12 cellular contexts compared by ENCODE assay signal in genomic region chr11:60195923-60196368, GRCh38. TPM values are rescaled to one million over a fixed set of nuclear protein-coding genes. Genes with fewer than 3 reads are reported as not detected.
DNase-seq lines count a peak whose midpoint lies in the region; ATAC-seq and TF ChIP-seq lines count a peak whose summit lies in the region.
"Had no signal": no experiment of that assay in that cellular context is flagged by ENCODE, and none has a peak within 500 bp of the region (broad histone marks: within the 10 kb centered on the region; RNA-seq: fewer than 3 reads in every experiment).

No MANE protein-coding gene starts in this region.

- no peaks in the 10 kb centered on the region for H3K9me3 ChIP-seq in gastroesophageal sphincter
- H3K9me3 ChIP-seq: BE2C, MG63 had no signal

- H3K27me3 ChIP-seq in gastroesophageal sphincter: no peaks in the 10 kb centered on the region
- H3K27me3 ChIP-seq: BE2C, MG63 had no signal

- H3K4me3 ChIP-seq in gastroesophageal sphincter: no peak overlapping the region
- H3K4me3 ChIP-seq: MG63 had no signal

- no peak for TF ChIP-seq EP300 in gastroesophageal sphincter (IDR thresholded peaks at IDR 0.05)

- H3K4me1 ChIP-seq in gastroesophageal sphincter: no peaks in the 10 kb centered on the region
- H3K4me1 ChIP-seq: BE2C had no signal

- no peak overlapping the region for H3K27ac Mint-ChIP-seq in activated CD8-positive, alpha-beta memory T cell treated with anti-CD3 and anti-CD28 coated beads, Interleukin-2, amount 10 ng/mL, durations not matched to agents 7 days and 5 days
- H3K27ac Mint-ChIP-seq: T-helper 1 cell treated with Interleukin-12 subunit alpha and Interleukin-12 subunit beta and Interleukin-4 antibody, amounts not matched to agents 30 μg/mL and 1 μg/mL, for 36 hours had no signal

- no peak overlapping the region for H3K4me3 Mint-ChIP-seq in activated CD8-positive, alpha-beta memory T cell treated with anti-CD3 and anti-CD28 coated beads, Interleukin-2, amount 10 ng/mL, durations not matched to agents 7 days and 5 days
- H3K4me3 Mint-ChIP-seq: T-helper 1 cell treated with Interleukin-12 subunit alpha and Interleukin-12 subunit beta and Interleukin-4 antibody, amounts not matched to agents 30 μg/mL and 1 μg/mL, for 36 hours had no signal

- H3K36me3 Mint-ChIP-seq in activated CD8-positive, alpha-beta memory T cell treated with anti-CD3 and anti-CD28 coated beads, Interleukin-2, amount 10 ng/mL, durations not matched to agents 7 days and 5 days: no peaks in the 10 kb centered on the region

- peaks cover 9% of the 10 kb centered on the region for H3K4me1 Mint-ChIP-seq in activated CD8-positive, alpha-beta memory T cell treated with anti-CD3 and anti-CD28 coated beads, Interleukin-2, amount 10 ng/mL, durations not matched to agents 7 days and 5 days

- no peak for TF ChIP-seq POLR2A in gastroesophageal sphincter (IDR thresholded peaks at IDR 0.05)

- ATAC-seq in GM19035 (IDR thresholded peaks at IDR 0.05; ENCODE audit: unreplicated experiment) (peak; percentile 52), HG03442 (IDR thresholded peaks at IDR 0.05; ENCODE audit: unreplicated experiment) (peak; percentile 58), gastroesophageal sphincter (no peak), HG02798 (IDR thresholded peaks at IDR 0.05; ENCODE audit: poor library complexity, unreplicated experiment) (no peak)
- ATAC-seq in activated CD8-positive, alpha-beta memory T cell treated with anti-CD3 and anti-CD28 coated beads, Interleukin-2, amount 10 ng/mL, durations not matched to agents 7 days and 5 days: no peak

- H3K36me3 ChIP-seq in gastroesophageal sphincter: no peaks in the 10 kb centered on the region
- H3K36me3 ChIP-seq: BE2C, MG63 had no signal

- DNase-seq in CD1c-positive myeloid dendritic cell (ENCODE audit: extremely low spot score) (peak; percentile 65), NCI-H2227 (lab: John Stamatoyannopoulos, UW; ENCODE audit: unreplicated experiment) (no peak), cardiac septum (ENCODE audit: low spot score) (no peak)
- no peak for DNase-seq in activated CD8-positive, alpha-beta memory T cell treated with anti-CD3 and anti-CD28 coated beads, Interleukin-2, amount 10 ng/mL, durations not matched to agents 7 days and 5 days
- DNase-seq: BE2C, MG63 had no signal

- CTCF ChIA-PET in activated CD8-positive, alpha-beta memory T cell treated with anti-CD3 and anti-CD28 coated beads, Interleukin-2, amount 10 ng/mL, durations not matched to agents 7 days and 5 days (lab: Charles Lee): no interaction called here

- TF ChIP-seq CTCF in gastroesophageal sphincter (IDR thresholded peaks at IDR 0.05): no peak

- H3K27ac ChIP-seq in gastroesophageal sphincter: peak overlapping the region in 3 of 4 donors; percentile 17 to 36 (median 35)
- H3K27ac ChIP-seq: epithelial cell of prostate had no signal

- no peaks in the 10 kb centered on the region for H3K9me3 Mint-ChIP-seq in activated CD8-positive, alpha-beta memory T cell treated with anti-CD3 and anti-CD28 coated beads, Interleukin-2, amount 10 ng/mL, durations not matched to agents 7 days and 5 days (ENCODE audit: low read depth)

- intact Hi-C loops in cardiac septum (cut with DNase I): no loop called here

- 42 to 60% methylated on average over 4 of the region's 4 CpGs for WGBS in gastroesophageal sphincter (ENCODE audit: low coverage in 1 of 2), 2 donors

- H3K27me3 Mint-ChIP-seq in activated CD8-positive, alpha-beta memory T cell treated with anti-CD3 and anti-CD28 coated beads, Interleukin-2, amount 10 ng/mL, durations not matched to agents 7 days and 5 days: peaks cover 19% of the 10 kb centered on the region

RNA-seq across cellular contexts. Expression of gene MS4A6A, which starts 13.1 kb away (rescaled TPM):
- total RNA-seq in gastroesophageal sphincter: 100 to 1,000 TPM in 2 of 4 donors, 10 to 100 TPM in 2; 27.5 to 137 (median 74.3) TPM
- 22.2 TPM for total RNA-seq in cardiac septum
- not detected for total RNA-seq in activated CD8-positive, alpha-beta memory T cell treated with anti-CD3 and anti-CD28 coated beads, Interleukin-2, amount 10 ng/mL, durations not matched to agents 7 days and 5 days

RNA-seq across cellular contexts. Expression of gene MS4A4E, which starts 47.0 kb away (rescaled TPM):
- total RNA-seq in gastroesophageal sphincter (1 to 10 TPM in 3 of 4 donors, not detected in 1; 3.0 to 8.2 (median 3.9) TPM), cardiac septum (0.62 TPM)
- not detected for total RNA-seq in activated CD8-positive, alpha-beta memory T cell treated with anti-CD3 and anti-CD28 coated beads, Interleukin-2, amount 10 ng/mL, durations not matched to agents 7 days and 5 days

Comparison
In these comparisons a context has a peak if more than half of its experiments do, and no peak if none do; other contexts are left out.
1. ATAC-seq: peak in GM19035 (single experiment) and HG03442 (single experiment); none in gastroesophageal sphincter (single experiment), HG02798 (single experiment) and activated CD8-positive, alpha-beta memory T cell treated with anti-CD3 and anti-CD28 coated beads, Interleukin-2, amount 10 ng/mL, durations not matched to agents 7 days and 5 days (single experiment).
2. RNA of gene MS4A6A, which starts 13.1 kb away (total RNA-seq): 27.5 to 137 TPM in gastroesophageal sphincter and 22.2 TPM in cardiac septum (single experiment); not detected in activated CD8-positive, alpha-beta memory T cell treated with anti-CD3 and anti-CD28 coated beads, Interleukin-2, amount 10 ng/mL, durations not matched to agents 7 days and 5 days; every median in the first group is over 10 times any median in the second.